23 cellular contexts compared by ENCODE assay signal in genomic region chr12:11672361-11672760, GRCh38. TPM values are rescaled to one million over a fixed set of nuclear protein-coding genes. Genes with fewer than 3 reads are reported as not detected.
DNase-seq lines count a peak whose midpoint lies in the region; ATAC-seq and TF ChIP-seq lines count a peak whose summit lies in the region.
"Had no signal": no experiment of that assay in that cellular context is flagged by ENCODE, and none has a peak within 500 bp of the region (broad histone marks: within the 10 kb centered on the region; RNA-seq: fewer than 3 reads in every experiment).

No MANE protein-coding gene starts in this region.

- peaks cover 34 to 100% (median 63%) of the 10 kb centered on the region in 10 experiments for H3K4me1 ChIP-seq in BLaER1 treated with 17β-estradiol and CSF1 and Interleukin-3, amounts not matched to agents 10 nM and 100 nM
- H3K4me1 ChIP-seq in ascending aorta (peaks cover 4 to 52% of the 10 kb centered on the region in 2 donors), sigmoid colon (peaks cover 0 to 96% (median 66%) of the 10 kb centered on the region in 4 donors)

- no peaks in the 10 kb centered on the region for H3K27me3 ChIP-seq in BLaER1 treated with 17β-estradiol and CSF1 and Interleukin-3, amounts not matched to agents 10 nM and 100 nM
- H3K27me3 ChIP-seq in ascending aorta = no peaks in the 10 kb centered on the region
- no peaks in the 10 kb centered on the region for H3K27me3 ChIP-seq in sigmoid colon
- H3K27me3 ChIP-seq: BLaER1, dorsolateral prefrontal cortex, MG63, upper lobe of right lung had no signal

- DNase-seq in ascending aorta (ENCODE audit: low spot score in 2 of 2) (no peak), sigmoid colon (no peak), HPDE6-E6E7 (ENCODE audit: extremely low spot score) (no peak), nucleus accumbens (lab: John Stamatoyannopoulos, UW) (no peak), posterior vena cava (ENCODE audit: low spot score) (no peak)
- DNase-seq: activated B cell treated with CpG ODN at 0.5 μM for 24 hours; activated CD4-positive, alpha-beta T cell treated with anti-CD3 and anti-CD28 coated beads, Interleukin-2, amount 50 U/mL, for 48 hours; activated CD8-positive, alpha-beta memory T cell treated with anti-CD3 and anti-CD28 coated beads, Interleukin-2, amount 50 U/mL, for 4 hours; Calu3; dorsolateral prefrontal cortex; MG63; NCI-H748 treated with DMSO at 0.1 percent for 48 hours; stimulated activated CD8-positive, alpha-beta memory T cell treated with anti-CD3 and anti-CD28 coated beads, Interleukin-4, amount 100 ng/mL, for 48 hours; T1000; upper lobe of right lung had no signal

- TF ChIP-seq POLR2A in sigmoid colon (IDR thresholded peaks at IDR 0.05) = no peak

- H3K27ac ChIP-seq in BLaER1 treated with 17β-estradiol and CSF1 and Interleukin-3, amounts not matched to agents 10 nM and 100 nM = no peak overlapping the region
- peak overlapping the region; percentile 35 for H3K27ac ChIP-seq in KOPT-K1 (ENCODE audit: low read depth, low read length, poor library complexity, severe bottlenecking)
- peak overlapping the region; percentile 38 to 51 for H3K27ac ChIP-seq in ascending aorta
- H3K27ac ChIP-seq in sigmoid colon = peak overlapping the region in 3 of 4 donors; percentile 46 to 64 (median 62)
- H3K27ac ChIP-seq: BLaER1, upper lobe of right lung had no signal

- no peaks in the 10 kb centered on the region for H3K9me3 ChIP-seq in BLaER1 treated with 17β-estradiol and CSF1 and Interleukin-3, amounts not matched to agents 10 nM and 100 nM (replicated peaks in 1 of 11)
- H3K9me3 ChIP-seq in KOPT-K1 (ENCODE audit: insufficient read depth, low read length, poor library complexity, severe bottlenecking) (no peaks in the 10 kb centered on the region), ascending aorta (no peaks in the 10 kb centered on the region), sigmoid colon (no peaks in the 10 kb centered on the region)
- H3K9me3 ChIP-seq: BLaER1, MG63, upper lobe of right lung had no signal

- H3K9ac ChIP-seq in BLaER1 treated with 17β-estradiol and CSF1 and Interleukin-3, amounts not matched to agents 10 nM and 100 nM = no peak overlapping the region
- H3K9ac ChIP-seq: BLaER1 had no signal

- peak overlapping the region in 6 of 11 experiments; percentile 39 to 71 (median 61); a peak in 11 of 22 replicates for H3K4me2 ChIP-seq in BLaER1 treated with 17β-estradiol and CSF1 and Interleukin-3, amounts not matched to agents 10 nM and 100 nM
- H3K4me2 ChIP-seq: BLaER1 had no signal

- no peak for ATAC-seq in HG02884 (IDR thresholded peaks at IDR 0.05; ENCODE audit: unreplicated experiment)
- ATAC-seq: activated naive CD4-positive, alpha-beta T cell treated with anti-CD3 and anti-CD28 coated beads, Interleukin-2, amount 50 U/mL, for 72 hours; activated T-helper 17 cell treated with anti-CD3 and anti-CD28 coated beads, Interleukin-2, amount 50 U/mL, for 72 hours; HCT116 had no signal

- intact Hi-C loops in ascending aorta (cut with DNase I) (no loop called here), sigmoid colon (cut with DNase I) (no loop called here), posterior vena cava (cut with DNase I) (no loop called here)

- no peak for TF ChIP-seq EP300 in sigmoid colon (IDR thresholded peaks at IDR 0.05)

- no peak overlapping the region for H3K4me3 ChIP-seq in BLaER1 treated with 17β-estradiol and CSF1 and Interleukin-3, amounts not matched to agents 10 nM and 100 nM
- H3K4me3 ChIP-seq in ascending aorta = peak overlapping the region; percentile 17 to 31
- no peak overlapping the region for H3K4me3 ChIP-seq in sigmoid colon
- H3K4me3 ChIP-seq: BLaER1, lung, MG63, upper lobe of right lung had no signal

- H3K36me3 ChIP-seq in BLaER1 treated with 17β-estradiol and CSF1 and Interleukin-3, amounts not matched to agents 10 nM and 100 nM = peaks cover 5 to 67% (median 27%) of the 10 kb centered on the region in 11 experiments; a peak in 21 of 22 replicates
- H3K36me3 ChIP-seq in KOPT-K1 (ENCODE audit: insufficient read depth, low read length) = 0 out of 2 replicates have a peak, but pooled peaks cover 3% of the 10 kb centered on the region
- H3K36me3 ChIP-seq in ascending aorta = no peaks in the 10 kb centered on the region
- no peaks in the 10 kb centered on the region for H3K36me3 ChIP-seq in sigmoid colon
- H3K36me3 ChIP-seq: MG63, upper lobe of right lung had no signal

- H4K20me1 ChIP-seq in BLaER1 treated with 17β-estradiol and CSF1 and Interleukin-3, amounts not matched to agents 10 nM and 100 nM = peaks cover 84 to 100% (median 98%) of the 10 kb centered on the region in 11 experiments

- TF ChIP-seq CTCF in ascending aorta (IDR thresholded peaks at IDR 0.05) (no peak), sigmoid colon (IDR thresholded peaks at IDR 0.05) (no peak)

- WGBS in sigmoid colon, 2 donors = 63 to 86% methylated on average over 10 of the region's 10 CpGs

RNA-seq across cellular contexts. Expression of gene ETV6, which starts 22.9 kb away (rescaled TPM):
- total RNA-seq in ascending aorta = 21.6 TPM
- total RNA-seq in sigmoid colon = 10 to 100 TPM; 15.7 to 35.2 (median 23.6) TPM
- 10 to 100 TPM in 2 of 3 donors, 1 to 10 TPM in 1; 8.4 to 17.3 (median 13.4) TPM for polyA plus RNA-seq in sigmoid colon
- total RNA-seq in posterior vena cava = 10 to 100 TPM; 60.3 to 65.7 TPM

Comparison
In these comparisons a context has a peak if more than half of its experiments do, and no peak if none do; other contexts are left out.
1. H3K27ac ChIP-seq: peak in KOPT-K1 (single experiment), ascending aorta (2 of 2) and sigmoid colon (3 of 4); none in BLaER1 treated with 17β-estradiol and CSF1 and Interleukin-3, amounts not matched to agents 10 nM and 100 nM (0 of 11).
2. H3K4me3 ChIP-seq: peak in ascending aorta (2 of 2); none in BLaER1 treated with 17β-estradiol and CSF1 and Interleukin-3, amounts not matched to agents 10 nM and 100 nM (0 of 10) and sigmoid colon (0 of 4).